9 cellular contexts compared by ENCODE assay signal in genomic region chr21:30839304-30839703, GRCh38. TPM values are rescaled to one million over a fixed set of nuclear protein-coding genes. Genes with fewer than 3 reads are reported as not detected.
DNase-seq lines count a peak whose midpoint lies in the region; FAIRE-seq and TF ChIP-seq lines count a peak whose summit lies in the region.
"Had no signal": no experiment of that assay in that cellular context is flagged by ENCODE, and none has a peak within 500 bp of the region (broad histone marks: within the 10 kb centered on the region; RNA-seq: fewer than 3 reads in every experiment).

No MANE protein-coding gene starts in this region.

- no peak overlapping the region for H3K27ac Mint-ChIP-seq in activated naive CD8-positive, alpha-beta T cell treated with anti-CD3 and anti-CD28 coated beads for 36 hours
- no peak overlapping the region for H3K27ac Mint-ChIP-seq in neural progenitor cell

- H3K9me3 ChIP-seq in neural progenitor cell (ENCODE audit: low read depth) = no peaks in the 10 kb centered on the region
- H3K9me3 ChIP-seq in esophagus muscularis mucosa = no peaks in the 10 kb centered on the region

- H3K36me3 ChIP-seq in neural progenitor cell (no peaks in the 10 kb centered on the region), esophagus muscularis mucosa (no peaks in the 10 kb centered on the region)

- H3K79me2 ChIP-seq in neural progenitor cell (ENCODE audit: low read depth) = no peaks in the 10 kb centered on the region

- peak overlapping the region; percentile 7 for H2AFZ ChIP-seq in neural progenitor cell (replicated peaks)

- FAIRE-seq in frontal cortex (lab: Jason Lieb, UNC) = no peak

- no peak overlapping the region for H3K9ac ChIP-seq in neural progenitor cell

- H3K27ac ChIP-seq in neural progenitor cell (no peak overlapping the region), esophagus muscularis mucosa (replicated peaks in 1 of 4) (no peak overlapping the region)

- WGBS in esophagus muscularis mucosa = 43% methylated on average over 5 of the region's 5 CpGs

- H3K27me3 ChIP-seq in neural progenitor cell (no peaks in the 10 kb centered on the region), esophagus muscularis mucosa (no peaks in the 10 kb centered on the region)

- H3F3A ChIP-seq in neural progenitor cell (ENCODE audit: low read depth) = no peaks in the 10 kb centered on the region

- no peak for TF ChIP-seq EP300 in esophagus muscularis mucosa (IDR thresholded peaks at IDR 0.05)

- TF ChIP-seq CTCF in neural progenitor cell (IDR thresholded peaks at IDR 0.05) (peak; percentile 70), esophagus muscularis mucosa (IDR thresholded peaks at IDR 0.05) (no peak)

- no peak for TF ChIP-seq POLR2A in esophagus muscularis mucosa (IDR thresholded peaks at IDR 0.05; ENCODE audit: low read depth)

- H3K4me1 ChIP-seq in neural progenitor cell (no peaks in the 10 kb centered on the region), esophagus muscularis mucosa (no peaks in the 10 kb centered on the region)

- no peak overlapping the region for H3K4me3 Mint-ChIP-seq in activated naive CD8-positive, alpha-beta T cell treated with anti-CD3 and anti-CD28 coated beads for 36 hours
- H3K4me3 Mint-ChIP-seq in neural progenitor cell = no peak overlapping the region

- H3K4me1 Mint-ChIP-seq in activated naive CD8-positive, alpha-beta T cell treated with anti-CD3 and anti-CD28 coated beads for 36 hours = no peaks in the 10 kb centered on the region
- no peaks in the 10 kb centered on the region for H3K4me1 Mint-ChIP-seq in neural progenitor cell

- H3K36me3 Mint-ChIP-seq in activated naive CD8-positive, alpha-beta T cell treated with anti-CD3 and anti-CD28 coated beads for 36 hours = no peaks in the 10 kb centered on the region
- no peaks in the 10 kb centered on the region for H3K36me3 Mint-ChIP-seq in neural progenitor cell

- no peaks in the 10 kb centered on the region for H3K9me3 Mint-ChIP-seq in activated naive CD8-positive, alpha-beta T cell treated with anti-CD3 and anti-CD28 coated beads for 36 hours
- H3K9me3 Mint-ChIP-seq in neural progenitor cell = no peaks in the 10 kb centered on the region

- no peaks in the 10 kb centered on the region for H4K20me1 ChIP-seq in neural progenitor cell (ENCODE audit: low read depth)

- H3K27me3 Mint-ChIP-seq in activated naive CD8-positive, alpha-beta T cell treated with anti-CD3 and anti-CD28 coated beads for 36 hours = peaks cover 11% of the 10 kb centered on the region
- peaks cover 4% of the 10 kb centered on the region for H3K27me3 Mint-ChIP-seq in neural progenitor cell (ENCODE audit: insufficient read depth, low read depth)

- no peak overlapping the region for H3K4me2 ChIP-seq in neural progenitor cell

- H3K4me3 ChIP-seq in neural progenitor cell = no peak overlapping the region
- no peak overlapping the region for H3K4me3 ChIP-seq in esophagus muscularis mucosa

- intact Hi-C loops in esophagus muscularis mucosa (cut with DNase I) = no loop called here

- peak; percentile 34 for DNase-seq in H4 (ENCODE audit: low spot score)
- peak; percentile 16 for DNase-seq in NCI-H226
- DNase-seq in activated naive CD8-positive, alpha-beta T cell treated with anti-CD3 and anti-CD28 coated beads for 36 hours = peak; percentile 15
- peak; percentile 75 for DNase-seq in neural progenitor cell (ENCODE audit: low spot score)
- no peak for DNase-seq in frontal cortex (ENCODE audit: low spot score in 2 of 2)
- DNase-seq in esophagus muscularis mucosa (ENCODE audit: extremely low spot score) = no peak
- no peak for DNase-seq in NCI-H2029 treated with DMSO at 0.1 percent for 48 hours (lab: John Stamatoyannopoulos, UW)
- no peak for DNase-seq in CD1c-positive myeloid dendritic cell (ENCODE audit: extremely low spot score)

RNA-seq across cellular contexts. Expression of gene KRTAP7-1, which starts 9.7 kb away (rescaled TPM):
- total RNA-seq in H4 (2014; rRNA removed; shearing (Covaris generic)) = not detected in 2 replicates
- total RNA-seq in activated naive CD8-positive, alpha-beta T cell treated with anti-CD3 and anti-CD28 coated beads for 36 hours = not detected
- not detected in 2 replicates for total RNA-seq in neural progenitor cell (ENCODE audit: low replicate concordance)
- not detected for total RNA-seq in frontal cortex
- not detected for total RNA-seq in esophagus muscularis mucosa
- total RNA-seq: fibroblast of lung had no signal

RNA-seq across cellular contexts. Expression of gene KRTAP8-1, which starts 26.2 kb away (rescaled TPM):
- total RNA-seq in H4 (2014; rRNA removed; shearing (Covaris generic)) = not detected in 2 replicates
- total RNA-seq in activated naive CD8-positive, alpha-beta T cell treated with anti-CD3 and anti-CD28 coated beads for 36 hours = not detected
- not detected in 2 replicates for total RNA-seq in neural progenitor cell (ENCODE audit: low replicate concordance)
- total RNA-seq in frontal cortex = not detected
- not detected for total RNA-seq in esophagus muscularis mucosa
- total RNA-seq: fibroblast of lung had no signal

RNA-seq across cellular contexts. Expression of gene KRTAP11-1, which starts 42.1 kb away (rescaled TPM):
- total RNA-seq in H4 (2014; rRNA removed; shearing (Covaris generic)) = not detected in 2 replicates
- not detected for total RNA-seq in activated naive CD8-positive, alpha-beta T cell treated with anti-CD3 and anti-CD28 coated beads for 36 hours
- total RNA-seq in neural progenitor cell (ENCODE audit: low replicate concordance) = not detected in 2 replicates
- not detected for total RNA-seq in frontal cortex
- not detected for total RNA-seq in esophagus muscularis mucosa
- total RNA-seq: fibroblast of lung had no signal

Comparison
In these comparisons a context has a peak if more than half of its experiments do, and no peak if none do; other contexts are left out.
1. DNase-seq: peak in H4 (single experiment), NCI-H226 (single experiment), activated naive CD8-positive, alpha-beta T cell treated with anti-CD3 and anti-CD28 coated beads for 36 hours (single experiment) and neural progenitor cell (single experiment); none in frontal cortex (0 of 2), esophagus muscularis mucosa (single experiment), NCI-H2029 treated with DMSO at 0.1 percent for 48 hours (single experiment) and CD1c-positive myeloid dendritic cell (single experiment).